In genomic region chr10:69319911-69320316, GRCh38 we compare ENCODE assay signal across 1 cellular context.
TF ChIP-seq lines count a peak whose summit lies in the region.

No MANE protein-coding gene starts in this region.

TF ChIP-seq in GM12878, 131 proteins besides CTCF, POLR2A, EP300 and RAD21 (continued from another document):
- TF ChIP-seq, protein P1, sequence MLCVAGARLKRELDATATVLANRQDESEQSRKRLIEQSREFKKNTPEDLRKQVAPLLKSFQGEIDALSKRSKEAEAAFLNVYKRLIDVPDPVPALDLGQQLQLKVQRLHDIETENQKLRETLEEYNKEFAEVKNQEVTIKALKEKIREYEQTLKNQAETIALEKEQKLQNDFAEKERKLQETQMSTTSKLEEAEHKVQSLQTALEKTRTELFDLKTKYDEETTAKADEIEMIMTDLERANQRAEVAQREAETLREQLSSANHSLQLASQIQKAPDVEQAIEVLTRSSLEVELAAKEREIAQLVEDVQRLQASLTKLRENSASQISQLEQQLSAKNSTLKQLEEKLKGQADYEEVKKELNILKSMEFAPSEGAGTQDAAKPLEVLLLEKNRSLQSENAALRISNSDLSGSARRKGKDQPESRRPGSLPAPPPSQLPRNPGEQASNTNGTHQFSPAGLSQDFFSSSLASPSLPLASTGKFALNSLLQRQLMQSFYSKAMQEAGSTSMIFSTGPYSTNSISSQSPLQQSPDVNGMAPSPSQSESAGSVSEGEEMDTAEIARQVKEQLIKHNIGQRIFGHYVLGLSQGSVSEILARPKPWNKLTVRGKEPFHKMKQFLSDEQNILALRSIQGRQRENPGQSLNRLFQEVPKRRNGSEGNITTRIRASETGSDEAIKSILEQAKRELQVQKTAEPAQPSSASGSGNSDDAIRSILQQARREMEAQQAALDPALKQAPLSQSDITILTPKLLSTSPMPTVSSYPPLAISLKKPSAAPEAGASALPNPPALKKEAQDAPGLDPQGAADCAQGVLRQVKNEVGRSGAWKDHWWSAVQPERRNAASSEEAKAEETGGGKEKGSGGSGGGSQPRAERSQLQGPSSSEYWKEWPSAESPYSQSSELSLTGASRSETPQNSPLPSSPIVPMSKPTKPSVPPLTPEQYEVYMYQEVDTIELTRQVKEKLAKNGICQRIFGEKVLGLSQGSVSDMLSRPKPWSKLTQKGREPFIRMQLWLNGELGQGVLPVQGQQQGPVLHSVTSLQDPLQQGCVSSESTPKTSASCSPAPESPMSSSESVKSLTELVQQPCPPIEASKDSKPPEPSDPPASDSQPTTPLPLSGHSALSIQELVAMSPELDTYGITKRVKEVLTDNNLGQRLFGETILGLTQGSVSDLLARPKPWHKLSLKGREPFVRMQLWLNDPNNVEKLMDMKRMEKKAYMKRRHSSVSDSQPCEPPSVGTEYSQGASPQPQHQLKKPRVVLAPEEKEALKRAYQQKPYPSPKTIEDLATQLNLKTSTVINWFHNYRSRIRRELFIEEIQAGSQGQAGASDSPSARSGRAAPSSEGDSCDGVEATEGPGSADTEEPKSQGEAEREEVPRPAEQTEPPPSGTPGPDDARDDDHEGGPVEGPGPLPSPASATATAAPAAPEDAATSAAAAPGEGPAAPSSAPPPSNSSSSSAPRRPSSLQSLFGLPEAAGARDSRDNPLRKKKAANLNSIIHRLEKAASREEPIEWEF (IDR thresholded peaks at IDR 0.05; ENCODE audit: insufficient replicate concordance, low read depth, low read length): no peak
